ENCODE assay signal across 11 cellular contexts in the genomic region with DNA sequence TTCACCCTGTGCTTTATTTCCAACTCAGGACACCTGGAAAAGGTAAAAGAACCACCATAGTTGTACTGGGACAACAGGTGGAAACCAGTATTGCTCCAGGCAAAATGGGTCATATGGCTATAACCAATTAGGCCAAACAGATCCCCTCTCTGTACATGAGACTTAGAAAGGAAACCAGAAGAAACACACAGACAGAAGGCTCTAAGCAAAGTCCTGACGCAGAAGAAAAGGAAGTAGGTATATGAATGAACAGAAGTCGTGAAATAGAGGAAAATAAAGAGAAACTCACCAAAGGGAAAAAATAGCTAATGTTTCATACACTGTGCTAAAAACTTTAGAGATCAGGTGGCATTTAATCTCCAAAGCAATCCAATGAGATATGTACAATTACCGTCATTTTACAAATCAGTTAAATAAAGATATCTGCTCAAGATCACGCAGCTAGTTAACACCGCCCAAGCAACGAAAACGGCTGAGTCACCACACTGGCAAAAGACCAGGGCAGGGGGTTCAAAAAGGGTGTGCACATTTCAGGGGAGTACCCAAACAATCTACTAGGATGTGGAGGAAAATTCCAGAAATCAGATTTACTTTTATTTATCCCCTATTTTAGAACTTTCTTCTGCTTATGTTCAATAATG.
DNase-seq lines count a peak whose midpoint lies in the region; ATAC-seq and TF ChIP-seq lines count a peak whose summit lies in the region.
"Had no signal": no experiment of that assay in that cellular context is flagged by ENCODE, and none has a peak within 500 bp of the region (broad histone marks: within the 10 kb centered on the region; RNA-seq: fewer than 3 reads in every experiment).

No MANE protein-coding gene starts in this region.

- peak; percentile 42 for ATAC-seq in GM19452 (IDR thresholded peaks at IDR 0.05; ENCODE audit: unreplicated experiment)
- peak; percentile 42 for ATAC-seq in HG03066 (IDR thresholded peaks at IDR 0.05; ENCODE audit: low read depth, unreplicated experiment)
- ATAC-seq in activated CD4-positive, CD25-positive, alpha-beta regulatory T cell treated with anti-CD3 and anti-CD28 coated beads, Interleukin-2, amount 50 U/mL, for 24 hours = no peak

- H3K4me3 ChIP-seq in transverse colon (no peak overlapping the region), brain microvascular endothelial cell (ENCODE audit: low read depth, low read length) (no peak overlapping the region)
- H3K4me3 ChIP-seq: testis had no signal

- H3K9me3 Mint-ChIP-seq in activated T-helper 2 cell treated with anti-CD3 and anti-CD28 coated beads, Interferon-gamma antibody, Interleukin-2, Interleukin-4, amounts not matched to agents 10 μg/mL and 5 μg/mL and 100 μg/mL, durations not matched to agents 14 hours and 24 hours and 36 hours = peaks cover 18% of the 10 kb centered on the region

- no peak for TF ChIP-seq EP300 in transverse colon (IDR thresholded peaks at IDR 0.05; ENCODE audit: low read depth)

- H3K4me1 Mint-ChIP-seq in activated T-helper 2 cell treated with anti-CD3 and anti-CD28 coated beads, Interferon-gamma antibody, Interleukin-2, Interleukin-4, amounts not matched to agents 10 μg/mL and 5 μg/mL and 100 μg/mL, durations not matched to agents 14 hours and 24 hours and 36 hours (ENCODE audit: low read depth) = peaks cover 54% of the 10 kb centered on the region

- H3K36me3 ChIP-seq in transverse colon = no peaks in the 10 kb centered on the region
- no peaks in the 10 kb centered on the region for H3K36me3 ChIP-seq in brain microvascular endothelial cell (replicated peaks)

- in situ Hi-C loops in transverse colon (cut with MboI; ENCODE audit: low pct_ligation_motif_present in 1 of 4, low pct_unique_long_range_greater_than_20kb in 1 of 4, low sequenced_read_pairs in 3 of 4) (no loop called here), brain microvascular endothelial cell (cut with HindIII; ENCODE audit: low pct_ligation_motif_present, low sequenced_read_pairs) (no loop called here)

- peak overlapping the region; percentile 0 for H3K4me3 Mint-ChIP-seq in activated T-helper 2 cell treated with anti-CD3 and anti-CD28 coated beads, Interferon-gamma antibody, Interleukin-2, Interleukin-4, amounts not matched to agents 10 μg/mL and 5 μg/mL and 100 μg/mL, durations not matched to agents 14 hours and 24 hours and 36 hours (ENCODE audit: low read depth)

- H3K27ac Mint-ChIP-seq in activated T-helper 2 cell treated with anti-CD3 and anti-CD28 coated beads, Interferon-gamma antibody, Interleukin-2, Interleukin-4, amounts not matched to agents 10 μg/mL and 5 μg/mL and 100 μg/mL, durations not matched to agents 14 hours and 24 hours and 36 hours = peak overlapping the region; percentile 53

- peaks cover 0 to 25% (median 11%) of the 10 kb centered on the region in 4 donors for H3K4me1 ChIP-seq in transverse colon
- H3K4me1 ChIP-seq: testis had no signal

- 82 to 86% methylated on average over 6 to 7 of the region's 7 CpGs for WGBS in transverse colon (ENCODE audit: low coverage in 1 of 2), 2 donors

- peaks cover 24% of the 10 kb centered on the region for H3K36me3 Mint-ChIP-seq in activated T-helper 2 cell treated with anti-CD3 and anti-CD28 coated beads, Interferon-gamma antibody, Interleukin-2, Interleukin-4, amounts not matched to agents 10 μg/mL and 5 μg/mL and 100 μg/mL, durations not matched to agents 14 hours and 24 hours and 36 hours (ENCODE audit: low read depth)

- H3K27me3 ChIP-seq in transverse colon = no peaks in the 10 kb centered on the region
- H3K27me3 ChIP-seq in brain microvascular endothelial cell (replicated peaks) = no peaks in the 10 kb centered on the region
- H3K27me3 ChIP-seq: testis had no signal

- TF ChIP-seq CTCF in transverse colon (IDR thresholded peaks at IDR 0.05) = no peak
- no peak for TF ChIP-seq CTCF in brain microvascular endothelial cell (IDR thresholded peaks at IDR 0.05; ENCODE audit: low read depth, low read length, missing control alignments)

- DNase-seq in GDM1 (lab: John Stamatoyannopoulos, UW) (peak; percentile 20), AG20443 (ENCODE audit: low spot score) (no peak), transverse colon (no peak), brain microvascular endothelial cell (no peak)
- DNase-seq in activated T-helper 2 cell treated with anti-CD3 and anti-CD28 coated beads, Interferon-gamma antibody, Interleukin-2, Interleukin-4, amounts not matched to agents 10 μg/mL and 5 μg/mL and 100 μg/mL, durations not matched to agents 14 hours and 24 hours and 36 hours (ENCODE audit: low spot score) = no peak
- DNase-seq: activated CD4-positive, alpha-beta T cell treated with anti-CD3 and anti-CD28 coated beads, Interleukin-2, amount 50 U/mL, for 4 hours; DMS 273 treated with DMSO at 0.1 percent for 48 hours; testis had no signal

- TF ChIP-seq POLR2A in transverse colon (IDR thresholded peaks at IDR 0.05) = no peak

- H3K27me3 Mint-ChIP-seq in activated T-helper 2 cell treated with anti-CD3 and anti-CD28 coated beads, Interferon-gamma antibody, Interleukin-2, Interleukin-4, amounts not matched to agents 10 μg/mL and 5 μg/mL and 100 μg/mL, durations not matched to agents 14 hours and 24 hours and 36 hours (ENCODE audit: low read depth) = no peaks in the 10 kb centered on the region

- H3K9me3 ChIP-seq in transverse colon = peaks cover 0 to 9% of the 10 kb centered on the region in 2 donors
- H3K9me3 ChIP-seq: testis had no signal

- no peak overlapping the region for H3K27ac ChIP-seq in transverse colon
- H3K27ac ChIP-seq in brain microvascular endothelial cell = no peak overlapping the region
- H3K27ac ChIP-seq: testis had no signal

- intact Hi-C loops in activated T-helper 2 cell treated with anti-CD3 and anti-CD28 coated beads, Interferon-gamma antibody, Interleukin-2, Interleukin-4, amounts not matched to agents 10 μg/mL and 5 μg/mL and 100 μg/mL, durations not matched to agents 14 hours and 24 hours and 36 hours (cut with micrococcal nuclease) = no loop called here
- intact Hi-C loops in transverse colon (cut with DNase I; ENCODE audit: low total_unique reads) = no loop called here

Comparison
In these comparisons a context has a peak if more than half of its experiments do, and no peak if none do; other contexts are left out.
1. ATAC-seq: peak in GM19452 (single experiment) and HG03066 (single experiment); none in activated CD4-positive, CD25-positive, alpha-beta regulatory T cell treated with anti-CD3 and anti-CD28 coated beads, Interleukin-2, amount 50 U/mL, for 24 hours (0 of 2).